8 cellular contexts compared by ENCODE assay signal in the genomic region with DNA sequence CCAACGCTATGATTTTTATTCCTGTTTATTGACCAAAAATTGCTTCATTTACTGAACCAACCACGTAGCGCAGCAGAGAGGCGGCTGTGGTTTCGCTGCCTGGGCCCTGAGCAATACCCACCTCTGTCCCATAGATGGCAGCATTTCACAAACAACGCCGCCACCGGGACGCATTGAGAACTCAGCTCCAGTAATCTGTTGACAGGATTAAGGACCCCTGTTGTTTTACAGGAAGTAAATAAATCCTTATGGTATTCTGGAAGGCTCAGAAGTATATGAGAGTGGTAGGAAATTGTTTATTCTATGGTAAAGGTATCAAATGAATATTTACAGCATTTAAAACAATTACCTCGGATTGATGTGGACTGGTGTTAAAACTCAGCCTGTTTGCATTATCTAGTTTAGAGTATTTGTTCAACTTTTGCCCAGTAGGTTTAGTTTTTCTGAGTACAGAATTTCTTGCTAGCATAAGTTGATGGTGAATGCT.
DNase-seq lines count a peak whose midpoint lies in the region; ATAC-seq and TF ChIP-seq lines count a peak whose summit lies in the region.

No MANE protein-coding gene starts in this region.

- TF ChIP-seq CTCF in GM10266 (IDR thresholded peaks at IDR 0.05; ENCODE audit: control insufficient read depth, insufficient read depth, low read depth, missing control alignments) (peak; percentile 96), Loucy (conservative IDR thresholded peaks at IDR 0.05; ENCODE audit: low read length) (peak; percentile 95), RWPE2 (IDR thresholded peaks at IDR 0.05; ENCODE audit: poor library complexity, severe bottlenecking) (peak; percentile 95)

- ATAC-seq in RWPE2 (ENCODE audit: low read depth): peak; percentile 91

- H3K36me3 ChIP-seq in HAP-1 (replicated peaks) (no peaks in the 10 kb centered on the region), Loucy (ENCODE audit: insufficient read depth, low read length) (no peaks in the 10 kb centered on the region), RWPE2 (ENCODE audit: low read depth) (no peaks in the 10 kb centered on the region)

- DNase-seq in GM10266 (ENCODE audit: extremely low spot score) (peak; percentile 66), HAP-1 (ENCODE audit: low spot score in 2 of 2) (peak; percentile 60 to 73), RWPE2 (ENCODE audit: low spot score) (no peak), glomerular visceral epithelial cell (ENCODE audit: extremely low spot score) (peak; percentile 56), posterior cingulate gyrus (peak; percentile 40 to 95 (median 68)), cerebellar nuclear complex (lab: John Stamatoyannopoulos, UW) (no peak)
- DNase-seq in activated naive CD4-positive, alpha-beta T cell treated with Interleukin-2 at 50 U/mL for 16 hours: peak; percentile 47

- H3K4me1 ChIP-seq in HAP-1: no peaks in the 10 kb centered on the region; the same call in 1 of the 2 replicates
- no peaks in the 10 kb centered on the region for H3K4me1 ChIP-seq in Loucy (ENCODE audit: insufficient read depth, low read length, poor library complexity, severe bottlenecking)
- no peaks in the 10 kb centered on the region for H3K4me1 ChIP-seq in RWPE2 (ENCODE audit: insufficient read depth, poor library complexity, severe bottlenecking)

- no peak overlapping the region for H3K4me2 ChIP-seq in Loucy (ENCODE audit: low read depth, low read length, poor library complexity, severe bottlenecking)

- no peak overlapping the region for H3K27ac ChIP-seq in RWPE2 (ENCODE audit: poor library complexity, severe bottlenecking)

- H3K27me3 ChIP-seq in HAP-1 (ENCODE audit: low read depth): no peaks in the 10 kb centered on the region
- H3K27me3 ChIP-seq in Loucy (ENCODE audit: insufficient read depth, low read length, poor library complexity, severe bottlenecking): no peaks in the 10 kb centered on the region
- H3K27me3 ChIP-seq in RWPE2 (ENCODE audit: insufficient read depth, poor library complexity, severe bottlenecking): no peaks in the 10 kb centered on the region

- H3K9ac ChIP-seq in Loucy (ENCODE audit: low read depth, low read length, poor library complexity, severe bottlenecking): no peak overlapping the region

- intact Hi-C loops in posterior cingulate gyrus (cut with DNase I): loop anchor here (2.0 kb wide), 1 partner anchor 1452 kb away; no protein-coding TSS in a partner anchor

- H2AFZ ChIP-seq in Loucy (ENCODE audit: low read length): 0 out of 2 replicates have a peak overlapping the region, but pooled peaks have one; percentile 27

- H3K79me2 ChIP-seq in Loucy (ENCODE audit: insufficient read depth, low read length): no peaks in the 10 kb centered on the region

- no peaks in the 10 kb centered on the region for H3F3A ChIP-seq in Loucy (ENCODE audit: low read depth)

- H3K9me2 ChIP-seq in Loucy (replicated peaks; ENCODE audit: low read depth, low read length): no peaks in the 10 kb centered on the region

- in situ Hi-C loops in HAP-1 (cut with MboI; ENCODE audit: low sequenced_read_pairs): loop anchor here (25.0 kb wide), 1 partner anchor 1454 kb away; no protein-coding TSS in a partner anchor

- no peaks in the 10 kb centered on the region for H3K9me3 ChIP-seq in HAP-1
- H3K9me3 ChIP-seq in Loucy (ENCODE audit: insufficient read depth, low read depth, low read length): no peaks in the 10 kb centered on the region
- no peaks in the 10 kb centered on the region for H3K9me3 ChIP-seq in RWPE2 (ENCODE audit: severe bottlenecking)

- H4K20me1 ChIP-seq in Loucy (ENCODE audit: insufficient read depth, low read length, poor library complexity, severe bottlenecking): no peaks in the 10 kb centered on the region

- H3K4me3 ChIP-seq in HAP-1: no peak overlapping the region
- H3K4me3 ChIP-seq in Loucy (ENCODE audit: low read length, poor library complexity, severe bottlenecking): no peak overlapping the region
- H3K4me3 ChIP-seq in RWPE2 (ENCODE audit: severe bottlenecking): no peak overlapping the region

Comparison
In these comparisons a context has a peak if more than half of its experiments do, and no peak if none do; other contexts are left out.
1. DNase-seq: peak in GM10266 (single experiment), HAP-1 (2 of 2), activated naive CD4-positive, alpha-beta T cell treated with Interleukin-2 at 50 U/mL for 16 hours (single experiment), glomerular visceral epithelial cell (single experiment) and posterior cingulate gyrus (10 of 10); none in RWPE2 (single experiment) and cerebellar nuclear complex (0 of 2).
2. Peak in every context shown above with its lines, with median percentiles within 50 percentile points of each other: CTCF ChIP-seq.